ENCODE assay signal across 7 cellular contexts in genomic region chr6:35258336-35258735, GRCh38. TPM values are rescaled to one million over a fixed set of nuclear protein-coding genes. Genes with fewer than 3 reads are reported as not detected.
DNase-seq lines count a peak whose midpoint lies in the region; ATAC-seq and TF ChIP-seq lines count a peak whose summit lies in the region.

No MANE protein-coding gene starts in this region.

- no peaks in the 10 kb centered on the region for H3K9me3 ChIP-seq in HEK293 (ENCODE audit: control insufficient read depth, insufficient read depth, low read depth, low read length)
- H3K9me3 ChIP-seq in iPS DF 6.9 (ENCODE audit: control insufficient read depth, insufficient read depth, low read length) = no peaks in the 10 kb centered on the region

- CTCF ChIA-PET in HEK293 (lab: Yijun Ruan, JAX) = interaction anchor here (0.7 to 5.7 kb wide), 5 partner anchors 11 to 241 kb away, joined by 3 to 64 read pairs (median 4); no protein-coding TSS in a partner anchor
- CTCF ChIA-PET in WTC11 (lab: Charles Lee) = interaction anchor here (0.8 to 2.0 kb wide), 11 partner anchors 17 to 238 kb away, joined by 3 to 19 read pairs (median 4); partner anchors contain the start of genes FANCE and TEAD3

- POLR2A ChIA-PET in HEK293 (lab: Yijun Ruan, JAX) = interaction anchor here (0.7 to 2.1 kb wide), 12 partner anchors 8 to 192 kb away, joined by 3 to 24 read pairs (median 6); no protein-coding TSS in a partner anchor
- POLR2A ChIA-PET in WTC11 (lab: Charles Lee) = interaction anchor here (1.0 to 1.5 kb wide), 7 partner anchors 19 to 60 kb away, joined by 3 to 4 read pairs (median 3); no protein-coding TSS in a partner anchor

- TF ChIP-seq CTCF in HEK293 (tag by site-specific recombination; IDR thresholded peaks at IDR 0.05) = no peak
- no peak for TF ChIP-seq CTCF in WTC11 (IDR thresholded peaks at IDR 0.05)

- H3K4me1 ChIP-seq in HEK293 (ENCODE audit: control insufficient read depth, insufficient read depth, low read length) (peaks cover 3% of the 10 kb centered on the region; the same call in 1 of the 2 replicates), iPS DF 6.9 (ENCODE audit: control insufficient read depth, insufficient read depth, low read length) (no peaks in the 10 kb centered on the region)

- no peaks in the 10 kb centered on the region for H3K27me3 Mint-ChIP-seq in WTC11 (ENCODE audit: low read depth)

- peaks cover 9% of the 10 kb centered on the region for H3K4me1 Mint-ChIP-seq in WTC11
- peaks cover 36% of the 10 kb centered on the region for H3K4me1 Mint-ChIP-seq in stimulated activated effector memory CD8-positive, alpha-beta T cell treated with anti-CD3 and anti-CD28 coated beads, Interleukin-12 subunit alpha, Interleukin-12 subunit beta, amount 100 ng/mL, for 72 hours

- WGBS in iPS DF 6.9 (ENCODE audit: insufficient coverage, insufficient read length) = no CpG with 5 or more reads among the region's 7 CpGs

- H3K4me3 Mint-ChIP-seq in WTC11 = peak overlapping the region; percentile 92
- peak overlapping the region; percentile 95 for H3K4me3 Mint-ChIP-seq in stimulated activated effector memory CD8-positive, alpha-beta T cell treated with anti-CD3 and anti-CD28 coated beads, Interleukin-12 subunit alpha, Interleukin-12 subunit beta, amount 100 ng/mL, for 72 hours

- DNase-seq in WTC11 (ENCODE audit: low spot score) (no peak), iPS DF 6.9 (ENCODE audit: low read depth, low spot score) (no peak), NCI-H2227 treated with DMSO at 0.1 percent for 48 hours (lab: John Stamatoyannopoulos, UW) (no peak), mucosa of gallbladder (ENCODE audit: low spot score) (no peak)
- DNase-seq in stimulated activated effector memory CD8-positive, alpha-beta T cell treated with anti-CD3 and anti-CD28 coated beads, Interleukin-12 subunit alpha, Interleukin-12 subunit beta, amount 100 ng/mL, for 72 hours (ENCODE audit: low spot score in 2 of 2) = no peak

- H3K4me3 ChIP-seq in HEK293 (ENCODE audit: low read depth, low read length) (peak overlapping the region; percentile 76), iPS DF 6.9 (ENCODE audit: low read length) (peak overlapping the region; percentile 62; the same call in 1 of the 2 replicates)

- ATAC-seq in WTC11 = no peak
- ATAC-seq in stimulated activated effector memory CD8-positive, alpha-beta T cell treated with anti-CD3 and anti-CD28 coated beads, Interleukin-12 subunit alpha, Interleukin-12 subunit beta, amount 100 ng/mL, for 72 hours = no peak
- no peak for ATAC-seq in HG03354 (IDR thresholded peaks at IDR 0.05; ENCODE audit: poor library complexity, severe bottlenecking, unreplicated experiment)

- H3K27ac ChIP-seq in HEK293 (ENCODE audit: extremely low read depth, low read depth, low read length) = peak overlapping the region; percentile 57
- H3K27ac ChIP-seq in iPS DF 6.9 (ENCODE audit: low read length) = no peak overlapping the region

- H3K36me3 ChIP-seq in HEK293 (ENCODE audit: control insufficient read depth in 2 of 2, insufficient read depth in 1 of 2, low read length in 2 of 2) = no peaks in the 10 kb centered on the region
- no peaks in the 10 kb centered on the region for H3K36me3 ChIP-seq in iPS DF 6.9 (ENCODE audit: control insufficient read depth, insufficient read depth, low read length)

- no peaks in the 10 kb centered on the region for H3K27me3 ChIP-seq in iPS DF 6.9 (ENCODE audit: control insufficient read depth, insufficient read depth, low read length)

- H3K36me3 Mint-ChIP-seq in WTC11 = no peaks in the 10 kb centered on the region
- H3K36me3 Mint-ChIP-seq in stimulated activated effector memory CD8-positive, alpha-beta T cell treated with anti-CD3 and anti-CD28 coated beads, Interleukin-12 subunit alpha, Interleukin-12 subunit beta, amount 100 ng/mL, for 72 hours = peaks cover 15% of the 10 kb centered on the region

- peak overlapping the region; percentile 92; the same call in 1 of the 2 replicates for H3K27ac Mint-ChIP-seq in WTC11
- peak overlapping the region; percentile 94 for H3K27ac Mint-ChIP-seq in stimulated activated effector memory CD8-positive, alpha-beta T cell treated with anti-CD3 and anti-CD28 coated beads, Interleukin-12 subunit alpha, Interleukin-12 subunit beta, amount 100 ng/mL, for 72 hours

- H3K9me3 Mint-ChIP-seq in WTC11 = no peaks in the 10 kb centered on the region
- no peaks in the 10 kb centered on the region for H3K9me3 Mint-ChIP-seq in stimulated activated effector memory CD8-positive, alpha-beta T cell treated with anti-CD3 and anti-CD28 coated beads, Interleukin-12 subunit alpha, Interleukin-12 subunit beta, amount 100 ng/mL, for 72 hours

TF ChIP-seq in HEK293, 187 proteins besides CTCF, POLR2A, EP300 and RAD21:
- TF ChIP-seq SALL2 (tag by site-specific recombination; IDR thresholded peaks at IDR 0.05; ENCODE audit: borderline replicate concordance) = no peak
- TF ChIP-seq ZFP69B (tag by site-specific recombination; IDR thresholded peaks at IDR 0.05) = no peak
- TF ChIP-seq ZNF311 (tag by site-specific recombination; IDR thresholded peaks at IDR 0.05; ENCODE audit: borderline replicate concordance) = no peak
- TF ChIP-seq ZBTB17 (tag by site-specific recombination; IDR thresholded peaks at IDR 0.05) = no peak
- no peak for TF ChIP-seq YY2 (tag by site-specific recombination; IDR thresholded peaks at IDR 0.05)
- no peak for TF ChIP-seq EGR2 (tag by site-specific recombination; IDR thresholded peaks at IDR 0.05; ENCODE audit: low read depth)

TF ChIP-seq in WTC11, 78 proteins besides CTCF, POLR2A, EP300 and RAD21 (continues in another document):
- TF ChIP-seq ZMAT4 (CRISPR knock-in tag; IDR thresholded peaks at IDR 0.05) (no peak), NR3C1 (CRISPR knock-in tag; conservative IDR thresholded peaks at IDR 0.05; ENCODE audit: low read depth) (no peak), TEAD1 (CRISPR knock-in tag; IDR thresholded peaks at IDR 0.05) (no peak), OVOL2 (CRISPR knock-in tag; IDR thresholded peaks at IDR 0.05; ENCODE audit: borderline replicate concordance) (no peak), CREB1 (CRISPR knock-in tag; IDR thresholded peaks at IDR 0.05) (no peak)
- TF ChIP-seq, protein P1, sequence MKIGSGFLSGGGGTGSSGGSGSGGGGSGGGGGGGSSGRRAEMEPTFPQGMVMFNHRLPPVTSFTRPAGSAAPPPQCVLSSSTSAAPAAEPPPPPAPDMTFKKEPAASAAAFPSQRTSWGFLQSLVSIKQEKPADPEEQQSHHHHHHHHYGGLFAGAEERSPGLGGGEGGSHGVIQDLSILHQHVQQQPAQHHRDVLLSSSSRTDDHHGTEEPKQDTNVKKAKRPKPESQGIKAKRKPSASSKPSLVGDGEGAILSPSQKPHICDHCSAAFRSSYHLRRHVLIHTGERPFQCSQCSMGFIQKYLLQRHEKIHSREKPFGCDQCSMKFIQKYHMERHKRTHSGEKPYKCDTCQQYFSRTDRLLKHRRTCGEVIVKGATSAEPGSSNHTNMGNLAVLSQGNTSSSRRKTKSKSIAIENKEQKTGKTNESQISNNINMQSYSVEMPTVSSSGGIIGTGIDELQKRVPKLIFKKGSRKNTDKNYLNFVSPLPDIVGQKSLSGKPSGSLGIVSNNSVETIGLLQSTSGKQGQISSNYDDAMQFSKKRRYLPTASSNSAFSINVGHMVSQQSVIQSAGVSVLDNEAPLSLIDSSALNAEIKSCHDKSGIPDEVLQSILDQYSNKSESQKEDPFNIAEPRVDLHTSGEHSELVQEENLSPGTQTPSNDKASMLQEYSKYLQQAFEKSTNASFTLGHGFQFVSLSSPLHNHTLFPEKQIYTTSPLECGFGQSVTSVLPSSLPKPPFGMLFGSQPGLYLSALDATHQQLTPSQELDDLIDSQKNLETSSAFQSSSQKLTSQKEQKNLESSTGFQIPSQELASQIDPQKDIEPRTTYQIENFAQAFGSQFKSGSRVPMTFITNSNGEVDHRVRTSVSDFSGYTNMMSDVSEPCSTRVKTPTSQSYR (CRISPR knock-in tag; IDR thresholded peaks at IDR 0.05) = no peak
- TF ChIP-seq, protein P2, sequence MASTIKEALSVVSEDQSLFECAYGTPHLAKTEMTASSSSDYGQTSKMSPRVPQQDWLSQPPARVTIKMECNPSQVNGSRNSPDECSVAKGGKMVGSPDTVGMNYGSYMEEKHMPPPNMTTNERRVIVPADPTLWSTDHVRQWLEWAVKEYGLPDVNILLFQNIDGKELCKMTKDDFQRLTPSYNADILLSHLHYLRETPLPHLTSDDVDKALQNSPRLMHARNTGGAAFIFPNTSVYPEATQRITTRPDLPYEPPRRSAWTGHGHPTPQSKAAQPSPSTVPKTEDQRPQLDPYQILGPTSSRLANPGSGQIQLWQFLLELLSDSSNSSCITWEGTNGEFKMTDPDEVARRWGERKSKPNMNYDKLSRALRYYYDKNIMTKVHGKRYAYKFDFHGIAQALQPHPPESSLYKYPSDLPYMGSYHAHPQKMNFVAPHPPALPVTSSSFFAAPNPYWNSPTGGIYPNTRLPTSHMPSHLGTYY (CRISPR knock-in tag; IDR thresholded peaks at IDR 0.05) = no peak

RNA-seq across cellular contexts. Expression of gene ZNF76, which starts 1.2 kb away (rescaled TPM):
- total RNA-seq in WTC11 (2021) (21.4 to 25.8 TPM (median 23.7 TPM) in 3 replicates), mucosa of gallbladder (38.3 TPM)

RNA-seq across cellular contexts. Expression of gene DEF6, which starts 39.3 kb away (rescaled TPM):
- 11.3 to 12.8 TPM (median 11.4 TPM) in 3 replicates for total RNA-seq in WTC11 (2021)
- 19.5 TPM for total RNA-seq in mucosa of gallbladder

RNA-seq across cellular contexts. Expression of gene SCUBE3, which starts 44.6 kb away (rescaled TPM):
- 1.6 to 2.1 TPM (median 1.8 TPM) in 3 replicates for total RNA-seq in WTC11 (2021)
- total RNA-seq in mucosa of gallbladder = 0.37 TPM
